Comparison of ENCODE assay signal across 8 cellular contexts in the genomic region with DNA sequence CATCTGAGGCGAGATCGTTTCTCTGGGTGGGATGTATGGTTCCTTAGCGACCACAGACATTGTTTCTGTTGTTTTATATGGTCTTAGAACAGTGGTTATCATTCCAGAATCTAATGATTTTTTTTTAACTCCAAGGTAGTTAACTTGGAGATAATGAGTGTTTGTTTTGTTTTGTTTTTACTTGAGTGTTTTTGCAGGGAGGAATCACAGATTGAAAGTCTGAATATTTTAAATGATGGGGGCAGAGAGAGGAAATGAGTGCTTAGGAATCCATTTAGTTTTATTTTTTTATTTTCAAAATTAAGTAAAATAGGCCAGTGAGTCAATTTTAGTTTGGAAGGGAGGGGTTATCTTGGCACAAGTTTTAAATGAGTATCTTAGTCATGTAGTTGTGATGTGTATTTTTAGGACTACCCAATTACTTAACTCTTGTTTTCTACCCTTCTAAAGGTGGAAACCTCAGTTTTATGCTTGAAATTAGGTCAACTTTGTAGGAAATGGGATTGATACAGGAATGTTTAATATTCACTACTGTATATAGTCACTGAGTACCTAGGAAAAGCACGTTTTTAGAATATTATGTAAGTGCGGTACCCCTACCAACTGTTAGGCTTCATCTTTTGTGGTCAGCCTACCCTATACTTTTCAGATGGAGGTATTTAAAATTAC. TPM values are rescaled to one million over a fixed set of nuclear protein-coding genes. Genes with fewer than 3 reads are reported as not detected.
DNase-seq lines count a peak whose midpoint lies in the region; ATAC-seq and TF ChIP-seq lines count a peak whose summit lies in the region.

No MANE protein-coding gene starts in this region.

- no peaks in the 10 kb centered on the region for H3K27me3 ChIP-seq in breast epithelium
- no peaks in the 10 kb centered on the region for H3K27me3 ChIP-seq in mesendoderm (ENCODE audit: insufficient read depth, low read length, poor library complexity)

- peaks cover 1% of the 10 kb centered on the region for H3K79me1 ChIP-seq in mesendoderm (ENCODE audit: low read length)

- no peak overlapping the region for H2AK5ac ChIP-seq in mesendoderm (ENCODE audit: low read length)

- H3K4me1 Mint-ChIP-seq in stimulated activated naive CD8-positive, alpha-beta T cell treated with anti-CD3 and anti-CD28 coated beads, Interleukin-15, Interleukin-2, amounts not matched to agents 100 ng/mL and 50 ng/mL, for 24 hours (ENCODE audit: low read depth): peaks cover 65% of the 10 kb centered on the region

- H3K4me1 ChIP-seq in breast epithelium (peaks cover 0 to 6% of the 10 kb centered on the region in 2 donors), mesendoderm (ENCODE audit: control insufficient read depth, low read depth, low read length) (peaks cover 3% of the 10 kb centered on the region)

- WGBS in mesendoderm (ENCODE audit: extremely low coverage, insufficient coverage, low lambda C conversion rate): no CpG with 5 or more reads among the region's 5 CpGs

- H3K9ac ChIP-seq in mesendoderm (ENCODE audit: low read length): peak overlapping the region; percentile 98

- H2BK15ac ChIP-seq in mesendoderm (replicated peaks; ENCODE audit: low read depth): no peak overlapping the region

- peaks cover 53% of the 10 kb centered on the region for H3K79me2 ChIP-seq in mesendoderm (ENCODE audit: control insufficient read depth, insufficient read depth, low read length)

- H3K9me3 Mint-ChIP-seq in stimulated activated naive CD8-positive, alpha-beta T cell treated with anti-CD3 and anti-CD28 coated beads, Interleukin-15, Interleukin-2, amounts not matched to agents 100 ng/mL and 50 ng/mL, for 24 hours: no peaks in the 10 kb centered on the region

- no peak overlapping the region for H3K4ac ChIP-seq in mesendoderm (ENCODE audit: low read depth, low read length)

- H3K27ac Mint-ChIP-seq in stimulated activated naive CD8-positive, alpha-beta T cell treated with anti-CD3 and anti-CD28 coated beads, Interleukin-15, Interleukin-2, amounts not matched to agents 100 ng/mL and 50 ng/mL, for 24 hours: peak overlapping the region; percentile 98

- no peak overlapping the region for H4K5ac ChIP-seq in mesendoderm (ENCODE audit: low read length)

- H3K4me2 ChIP-seq in mesendoderm (ENCODE audit: low read length): peak overlapping the region; percentile 98

- peak overlapping the region; percentile 98 to 99 for H3K27ac ChIP-seq in breast epithelium
- no peak overlapping the region for H3K27ac ChIP-seq in mesendoderm (ENCODE audit: low read depth, low read length)

- H3K4me3 ChIP-seq in breast epithelium: peak overlapping the region; percentile 84 to 91 (median 90)
- H3K4me3 ChIP-seq in mesendoderm (ENCODE audit: low read length): peak overlapping the region; percentile 86

- H3K56ac ChIP-seq in mesendoderm (ENCODE audit: low read length): peak overlapping the region; percentile 97

- peak overlapping the region; percentile 99 for H3K4me3 Mint-ChIP-seq in stimulated activated naive CD8-positive, alpha-beta T cell treated with anti-CD3 and anti-CD28 coated beads, Interleukin-15, Interleukin-2, amounts not matched to agents 100 ng/mL and 50 ng/mL, for 24 hours

- peaks cover 18% of the 10 kb centered on the region for H3K36me3 Mint-ChIP-seq in stimulated activated naive CD8-positive, alpha-beta T cell treated with anti-CD3 and anti-CD28 coated beads, Interleukin-15, Interleukin-2, amounts not matched to agents 100 ng/mL and 50 ng/mL, for 24 hours (ENCODE audit: low read depth)

- H2BK120ac ChIP-seq in mesendoderm (ENCODE audit: low read depth, low read length): no peak overlapping the region

- no peak overlapping the region for H3K23ac ChIP-seq in mesendoderm (ENCODE audit: low read length)

- no peak overlapping the region for H2BK5ac ChIP-seq in mesendoderm (ENCODE audit: low read length)

- no peak for TF ChIP-seq CTCF in breast epithelium (IDR thresholded peaks at IDR 0.05)

- no peak for TF ChIP-seq POLR2A in breast epithelium (IDR thresholded peaks at IDR 0.05)

- no peak overlapping the region for H4K8ac ChIP-seq in mesendoderm (ENCODE audit: low read depth, low read length)

- intact Hi-C loops in breast epithelium (cut with DNase I; ENCODE audit: low total_unique reads): loop anchor here (5.0 kb wide), 2 partner anchors 33 to 542 kb away; no protein-coding TSS in a partner anchor

- DNase-seq in stimulated activated naive CD8-positive, alpha-beta T cell treated with anti-CD3 and anti-CD28 coated beads, Interleukin-15, Interleukin-2, amounts not matched to agents 100 U/mL and 50 U/mL, for 24 hours: no peak
- DNase-seq in breast epithelium (ENCODE audit: low spot score in 2 of 2): no peak
- no peak for DNase-seq in mesendoderm
- no peak for DNase-seq in activated gamma-delta T cell (lab: John Stamatoyannopoulos, UW)
- DNase-seq in NCI-H774 (lab: John Stamatoyannopoulos, UW): no peak

- H3K9me3 ChIP-seq in breast epithelium: no peaks in the 10 kb centered on the region

- H3K18ac ChIP-seq in mesendoderm (ENCODE audit: low read length): no peak overlapping the region

- no peaks in the 10 kb centered on the region for H3K27me3 Mint-ChIP-seq in stimulated activated naive CD8-positive, alpha-beta T cell treated with anti-CD3 and anti-CD28 coated beads, Interleukin-15, Interleukin-2, amounts not matched to agents 100 ng/mL and 50 ng/mL, for 24 hours

- H3K36me3 ChIP-seq in breast epithelium: no peaks in the 10 kb centered on the region
- no peaks in the 10 kb centered on the region for H3K36me3 ChIP-seq in mesendoderm (ENCODE audit: control insufficient read depth, insufficient read depth, low read length)

- no peak for ATAC-seq in stimulated activated naive CD8-positive, alpha-beta T cell treated with anti-CD3 and anti-CD28 coated beads, Interleukin-15, Interleukin-2, amounts not matched to agents 100 U/mL and 50 U/mL, for 24 hours
- ATAC-seq in GM19023 (IDR thresholded peaks at IDR 0.05; ENCODE audit: unreplicated experiment): no peak
- ATAC-seq in HG02571 (IDR thresholded peaks at IDR 0.05; ENCODE audit: unreplicated experiment): no peak

RNA-seq across cellular contexts. Expression of gene UBE2R2, which starts 2.0 kb away (rescaled TPM):
- total RNA-seq in breast epithelium: 10 to 100 TPM; 21.2 to 35.0 (median 22.6) TPM
- 48.6 TPM for polyA plus RNA-seq in mesendoderm (2013, experiment 1 of 2)
- 48.4 TPM for polyA plus RNA-seq in mesendoderm (2013, experiment 2 of 2)

RNA-seq across cellular contexts. Expression of gene PRSS3, which starts 23.6 kb away (rescaled TPM):
- under 1 TPM in 1 of 3 donors, not detected in 2; 0.33 TPM for total RNA-seq in breast epithelium
- 0.07 TPM for polyA plus RNA-seq in mesendoderm (2013, experiment 1 of 2)
- polyA plus RNA-seq in mesendoderm (2013, experiment 2 of 2): 0.14 TPM
